Comparison of ENCODE assay signal across 8 cellular contexts in genomic region chr17:69581061-69581955, GRCh38.
DNase-seq lines count a peak whose midpoint lies in the region; ATAC-seq and TF ChIP-seq lines count a peak whose summit lies in the region.

No MANE protein-coding gene starts in this region.

- H3K4me1 Mint-ChIP-seq in effector memory CD8-positive, alpha-beta T cell (ENCODE audit: low read depth in 2 of 2), result peaks cover 3 to 6% of the 10 kb centered on the region in 2 donors

- no peak for TF ChIP-seq CTCF in GM12864 (IDR thresholded peaks at IDR 0.05; ENCODE audit: low read depth, low read length, missing control alignments)

- peaks cover 0 to 27% of the 10 kb centered on the region in 2 donors for H3K27me3 Mint-ChIP-seq in effector memory CD8-positive, alpha-beta T cell

- H3K9me3 Mint-ChIP-seq in effector memory CD8-positive, alpha-beta T cell, result no peaks in the 10 kb centered on the region

- DNase-seq in GM12864 (ENCODE audit: low read depth), result peak; percentile 45
- peak; percentile 6 to 12 (median 7) for DNase-seq in effector memory CD8-positive, alpha-beta T cell
- DNase-seq in anterior cingulate cortex (lab: John Stamatoyannopoulos, UW), result no peak
- DNase-seq in cerebellum (ENCODE audit: low spot score), result no peak
- DNase-seq in NCI-H1930 (lab: John Stamatoyannopoulos, UW), result no peak
- no peak for DNase-seq in NCI-H146 treated with DMSO at 0.1 percent for 48 hours (lab: John Stamatoyannopoulos, UW; ENCODE audit: unreplicated experiment)

- H3K36me3 Mint-ChIP-seq in effector memory CD8-positive, alpha-beta T cell (ENCODE audit: insufficient read depth), result no peaks in the 10 kb centered on the region

- ATAC-seq in GM21381 (IDR thresholded peaks at IDR 0.05; ENCODE audit: unreplicated experiment) (peak; percentile 72), HG03571 (IDR thresholded peaks at IDR 0.05; ENCODE audit: unreplicated experiment) (peak; percentile 78)
- ATAC-seq in effector memory CD8-positive, alpha-beta T cell (replicated peaks), result peak; percentile 93

- peak overlapping the region; percentile 77 to 79 for H3K4me3 Mint-ChIP-seq in effector memory CD8-positive, alpha-beta T cell

- H3K4me3 ChIP-seq in GM12864 (ENCODE audit: low read depth, low read length), result peak overlapping the region; percentile 34

- H3K27ac Mint-ChIP-seq in effector memory CD8-positive, alpha-beta T cell, result peak overlapping the region; percentile 25 to 61

Comparison
In these comparisons a context has a peak if more than half of its experiments do, and no peak if none do; other contexts are left out.
1. DNase-seq: peak in GM12864 (single experiment) and effector memory CD8-positive, alpha-beta T cell (3 of 3); none in anterior cingulate cortex (0 of 58), cerebellum (single experiment), NCI-H1930 (0 of 2) and NCI-H146 treated with DMSO at 0.1 percent for 48 hours (single experiment).
2. Peak in every context shown above with its lines, with median percentiles within 50 percentile points of each other: ATAC-seq.